ENCODE assay signal across 9 cellular contexts in genomic region chr4:46390353-46391058, GRCh38. TPM values are rescaled to one million over a fixed set of nuclear protein-coding genes. Genes with fewer than 3 reads are reported as not detected.
A peak's percentile ranks its signal among the peaks of the same experiment; 100 is the strongest.
DNase-seq lines count a peak whose midpoint lies in the region; ATAC-seq and TF ChIP-seq lines count a peak whose summit lies in the region.
"Had no signal": no experiment of that assay in that cellular context is flagged by ENCODE, and none has a peak within 500 bp of the region (broad histone marks: within the 10 kb centered on the region; RNA-seq: fewer than 3 reads in every experiment).

No MANE protein-coding gene starts in this region.

- peak overlapping the region; percentile 94 for H3K4me2 ChIP-seq in trophoblast cell (ENCODE audit: low read length)

- ATAC-seq in left ventricle myocardium superior (no peak), gastrocnemius medialis (no peak), HG02852 (IDR thresholded peaks at IDR 0.05; ENCODE audit: unreplicated experiment) (no peak), HG03378 (IDR thresholded peaks at IDR 0.05; ENCODE audit: unreplicated experiment) (no peak)

- no peak overlapping the region for H2AFZ ChIP-seq in trophoblast cell (ENCODE audit: insufficient read depth, low read length, poor library complexity)

- no peak overlapping the region for H2BK5ac ChIP-seq in trophoblast cell (ENCODE audit: low read depth, low read length, poor library complexity)

- H3K4me1 ChIP-seq in trophoblast cell (ENCODE audit: control insufficient read depth in 1 of 2, insufficient read depth in 2 of 2, low read length in 2 of 2) (peaks cover 3 to 8% of the 10 kb centered on the region in 2 experiments), gastrocnemius medialis (peaks cover 5 to 7% of the 10 kb centered on the region in 2 donors)

- intact Hi-C loops in left ventricle myocardium superior (cut with micrococcal nuclease) (no loop called here), gastrocnemius medialis (cut with DNase I; ENCODE audit: low total_unique reads) (no loop called here)

- no peak overlapping the region for H3K4ac ChIP-seq in trophoblast cell (ENCODE audit: low read depth, low read length)

- no peak for TF ChIP-seq POLR2A in gastrocnemius medialis (IDR thresholded peaks at IDR 0.05)

- in situ Hi-C loops in gastrocnemius medialis (cut with MboI; ENCODE audit: low sequenced_read_pairs in 4 of 4) = no loop called here

- H3K18ac ChIP-seq in trophoblast cell (ENCODE audit: low read length) = no peak overlapping the region

- no peak overlapping the region for H4K8ac ChIP-seq in trophoblast cell (ENCODE audit: low read depth, low read length)

- H2BK12ac ChIP-seq in trophoblast cell (ENCODE audit: low read length) = no peak overlapping the region

- H3K79me2 ChIP-seq in trophoblast cell (ENCODE audit: control insufficient read depth, insufficient read depth, low read length, poor library complexity) = no peaks in the 10 kb centered on the region

- H3K27ac ChIP-seq in angular gyrus (ENCODE audit: low read depth, low read length) (peak overlapping the region; percentile 55), trophoblast cell (ENCODE audit: low read depth, low read length) (no peak overlapping the region), gastrocnemius medialis (no peak overlapping the region)

- H3K14ac ChIP-seq in trophoblast cell (ENCODE audit: low read length) = no peak overlapping the region

- H3K23ac ChIP-seq in trophoblast cell (ENCODE audit: low read length) = no peak overlapping the region

- no peak overlapping the region for H2AK5ac ChIP-seq in trophoblast cell (ENCODE audit: low read length)

- WGBS in trophoblast cell (ENCODE audit: extremely low coverage, insufficient coverage, insufficient read length) = no CpG with 5 or more reads among the region's 27 CpGs

- peak; percentile 52 for DNase-seq in DMS53 treated with DMSO at 0.1 percent for 48 hours (lab: John Stamatoyannopoulos, UW; ENCODE audit: unreplicated experiment)
- peak; percentile 19 for DNase-seq in left ventricle myocardium superior
- DNase-seq in trophoblast cell = no peak
- DNase-seq in gastrocnemius medialis = no peak
- DNase-seq in stimulated activated naive CD4-positive, alpha-beta T cell (lab: John Stamatoyannopoulos, UW) = no peak
- DNase-seq: NCI-H1092 had no signal

- H3K36me3 ChIP-seq in trophoblast cell (ENCODE audit: control insufficient read depth in 1 of 2, insufficient read depth in 2 of 2, low read length in 2 of 2) (no peaks in the 10 kb centered on the region), gastrocnemius medialis (no peaks in the 10 kb centered on the region)

- H3K9ac ChIP-seq in trophoblast cell (ENCODE audit: low read length) = peak overlapping the region; percentile 63

- H2BK120ac ChIP-seq in trophoblast cell (ENCODE audit: insufficient read depth, low read length, poor library complexity) = no peak overlapping the region

- H3K4me3 ChIP-seq in trophoblast cell (ENCODE audit: low read depth, low read length) (peak overlapping the region; percentile 62), gastrocnemius medialis (peak overlapping the region in 1 of 4 donors; percentile 29)

- H3K27me3 ChIP-seq in trophoblast cell (ENCODE audit: insufficient read depth, low read length) (peaks cover 16% of the 10 kb centered on the region), gastrocnemius medialis (peaks cover 29 to 37% (median 33%) of the 10 kb centered on the region in 3 donors)

- no peak overlapping the region for H4K12ac ChIP-seq in trophoblast cell (ENCODE audit: low read depth, low read length)

- H4K91ac ChIP-seq in trophoblast cell (ENCODE audit: low read depth, low read length) = no peak overlapping the region

- no peaks in the 10 kb centered on the region for H3K79me1 ChIP-seq in trophoblast cell (ENCODE audit: low read length)

- H3K9me3 ChIP-seq in trophoblast cell (ENCODE audit: insufficient read depth, low read depth, low read length) (no peaks in the 10 kb centered on the region), gastrocnemius medialis (no peaks in the 10 kb centered on the region)

- TF ChIP-seq CTCF in gastrocnemius medialis (IDR thresholded peaks at IDR 0.05 in 4 of 5, conservative IDR thresholded peaks at IDR 0.05 in 1 of 5) = no peak

RNA-seq across cellular contexts. Expression of gene GABRA2, which starts 0.6 kb away (rescaled TPM):
- total RNA-seq in left ventricle myocardium superior = 0.25 TPM
- 0.33 and 0.55 TPM in 2 replicates for polyA plus RNA-seq in trophoblast cell (2013)
- total RNA-seq in gastrocnemius medialis = under 1 TPM in 1 of 4 donors, not detected in 3; 0.13 TPM

Comparison
In these comparisons a context has a peak if more than half of its experiments do, and no peak if none do; other contexts are left out.
1. DNase-seq: peak in DMS53 treated with DMSO at 0.1 percent for 48 hours (single experiment) and left ventricle myocardium superior (single experiment); none in trophoblast cell (0 of 2), gastrocnemius medialis (0 of 2) and stimulated activated naive CD4-positive, alpha-beta T cell (0 of 6).